7 cellular contexts compared by ENCODE assay signal in the genomic region with DNA sequence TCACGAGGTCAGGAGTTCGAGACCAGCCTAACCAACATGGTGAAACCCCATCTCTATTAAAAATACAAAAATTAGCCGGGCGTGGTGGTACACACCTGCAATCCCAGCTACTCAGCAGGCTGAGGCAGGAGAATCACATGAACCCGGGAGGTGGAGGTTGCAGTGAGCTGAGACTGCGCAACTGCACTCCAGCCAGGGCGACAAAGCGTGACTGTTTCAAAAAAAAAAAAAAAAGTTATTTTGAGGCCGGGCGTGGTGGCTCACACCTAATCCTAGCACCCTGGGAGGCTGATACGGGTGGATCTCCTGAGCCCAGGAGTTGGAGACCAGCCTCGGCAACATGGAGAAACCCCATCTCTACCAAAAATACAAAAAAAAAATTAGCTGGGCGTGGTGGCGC. TPM values are rescaled to one million over a fixed set of nuclear protein-coding genes. Genes with fewer than 3 reads are reported as not detected.
"Had no signal": no experiment of that assay in that cellular context is flagged by ENCODE, and none has a peak within 500 bp of the region (broad histone marks: within the 10 kb centered on the region; RNA-seq: fewer than 3 reads in every experiment).

No MANE protein-coding gene starts in this region.

RNA-seq across cellular contexts. Expression of a gene that starts 13.8 kb away (rescaled TPM):
- total RNA-seq: activated CD4-positive, alpha-beta memory T cell treated with anti-CD3 and anti-CD28 coated beads, Interleukin-2, amount 10 ng/mL, durations not matched to agents 7 days and 5 days; activated CD4-positive, alpha-beta T cell treated with anti-CD3 and anti-CD28 coated beads, Interleukin-2, amount 10 ng/mL, durations not matched to agents 7 days and 5 days; activated naive CD8-positive, alpha-beta T cell treated with anti-CD3 and anti-CD28 coated beads, Interleukin-2, amount 10 ng/mL, durations not matched to agents 7 days and 5 days; ascending aorta; colonic mucosa; endothelial cell of umbilical vein had no signal
- polyA plus RNA-seq: cardiac muscle cell had no signal

RNA-seq across cellular contexts. Expression of a gene that starts 38.6 kb away (rescaled TPM):
- total RNA-seq: activated CD4-positive, alpha-beta memory T cell treated with anti-CD3 and anti-CD28 coated beads, Interleukin-2, amount 10 ng/mL, durations not matched to agents 7 days and 5 days had no signal
